ENCODE assay signal across 16 cellular contexts in genomic region chr4:186957952-186958555, GRCh38.
"Had no signal": no experiment of that assay in that cellular context is flagged by ENCODE, and none has a peak within 500 bp of the region (broad histone marks: within the 10 kb centered on the region; RNA-seq: fewer than 3 reads in every experiment).

No MANE protein-coding gene starts in this region.

- H3K27me3 ChIP-seq: body of pancreas, esophagus squamous epithelium, heart right ventricle, tibial artery, uterus had no signal

- H3K36me3 Mint-ChIP-seq: naive B cell; stimulated activated memory B cell treated with anti-CD40 and anti-IgM and Interleukin-4, amounts not matched to agents 10 μg/mL and 1 μg/mL and 100 μg/mL, for 72 hours had no signal

- H3K4me1 Mint-ChIP-seq: activated naive CD8-positive, alpha-beta T cell treated with anti-CD3 and anti-CD28 coated beads, Interleukin-2, amount 50 U/mL, for 24 hours; naive B cell; stimulated activated memory B cell treated with anti-CD40 and anti-IgM and Interleukin-4, amounts not matched to agents 10 μg/mL and 1 μg/mL and 100 μg/mL, for 72 hours had no signal

- H3K4me3 ChIP-seq: body of pancreas, coronary artery, esophagus squamous epithelium, heart right ventricle, tibial artery, uterus had no signal

- H3K4me1 ChIP-seq: esophagus squamous epithelium, tibial artery, uterus had no signal

- H3K27me3 Mint-ChIP-seq: activated naive CD8-positive, alpha-beta T cell treated with anti-CD3 and anti-CD28 coated beads, Interleukin-2, amount 50 U/mL, for 24 hours; naive B cell; stimulated activated memory B cell treated with anti-CD40 and anti-IgM and Interleukin-4, amounts not matched to agents 10 μg/mL and 1 μg/mL and 100 μg/mL, for 72 hours had no signal

- H3K27ac Mint-ChIP-seq: activated naive CD8-positive, alpha-beta T cell treated with anti-CD3 and anti-CD28 coated beads, Interleukin-2, amount 50 U/mL, for 24 hours; activated T-helper 1 cell treated with anti-CD3 and anti-CD28 coated beads, Interleukin-12 subunit alpha, Interleukin-12 subunit beta, Interleukin-2, Interleukin-4 antibody, amounts not matched to agents 30 ng/mL and 10 ng/mL and 1 ng/mL, durations not matched to agents 14 hours and 24 hours and 36 hours; naive B cell; stimulated activated memory B cell treated with anti-CD40 and anti-IgM and Interleukin-4, amounts not matched to agents 10 μg/mL and 1 μg/mL and 100 μg/mL, for 72 hours had no signal

- H3K27ac ChIP-seq: body of pancreas, coronary artery, esophagus squamous epithelium, heart right ventricle, tibial artery, uterus had no signal

- DNase-seq: activated CD4-positive, CD25-positive, alpha-beta regulatory T cell treated with anti-CD3 and anti-CD28 coated beads, Interleukin-2, amount 50 U/mL, for 72 hours; activated naive CD8-positive, alpha-beta T cell treated with anti-CD3 and anti-CD28 coated beads, Interleukin-2, amount 50 U/mL, for 24 hours; body of pancreas; central memory CD4-positive, alpha-beta T cell; esophagus squamous epithelium; heart right ventricle; naive B cell; retina; stimulated activated CD4-positive, alpha-beta T cell treated with anti-CD3 and anti-CD28 coated beads, Interleukin-2, amount 100 ng/mL, for 48 hours; T-helper 1 cell; T1000; tibial artery; uterus had no signal

- H3K9me3 ChIP-seq: body of pancreas, esophagus squamous epithelium, tibial artery, uterus had no signal

- H3K36me3 ChIP-seq: esophagus squamous epithelium, heart right ventricle, tibial artery, uterus had no signal

- H3K4me3 Mint-ChIP-seq: activated naive CD8-positive, alpha-beta T cell treated with anti-CD3 and anti-CD28 coated beads, Interleukin-2, amount 50 U/mL, for 24 hours; activated T-helper 1 cell treated with anti-CD3 and anti-CD28 coated beads, Interleukin-12 subunit alpha, Interleukin-12 subunit beta, Interleukin-2, Interleukin-4 antibody, amounts not matched to agents 30 ng/mL and 10 ng/mL and 1 ng/mL, durations not matched to agents 14 hours and 24 hours and 36 hours; naive B cell; stimulated activated memory B cell treated with anti-CD40 and anti-IgM and Interleukin-4, amounts not matched to agents 10 μg/mL and 1 μg/mL and 100 μg/mL, for 72 hours had no signal

- H3K9me3 Mint-ChIP-seq: activated naive CD8-positive, alpha-beta T cell treated with anti-CD3 and anti-CD28 coated beads, Interleukin-2, amount 50 U/mL, for 24 hours; stimulated activated memory B cell treated with anti-CD40 and anti-IgM and Interleukin-4, amounts not matched to agents 10 μg/mL and 1 μg/mL and 100 μg/mL, for 72 hours had no signal
